ENCODE assay signal across 18 cellular contexts in the genomic region with DNA sequence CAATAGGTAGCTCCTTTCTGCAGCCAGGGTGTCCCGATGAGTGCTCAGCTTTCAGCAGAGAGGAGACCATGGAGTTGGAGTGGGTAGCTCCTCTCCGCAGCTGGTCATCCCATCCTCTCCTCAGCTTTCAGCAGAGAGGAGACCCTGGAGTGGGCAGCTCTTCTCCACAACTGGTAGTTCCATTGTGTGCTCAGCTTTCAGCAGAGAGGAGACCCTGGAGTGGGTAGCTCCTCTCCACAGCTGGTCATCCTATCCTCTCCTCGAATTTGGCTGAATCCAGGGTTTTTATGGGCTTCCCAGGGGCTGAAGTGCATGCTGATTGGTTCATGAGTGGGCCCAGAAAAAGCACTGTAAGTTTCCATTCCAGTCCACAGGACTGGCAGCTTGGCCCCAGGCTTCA.
A peak's percentile ranks its signal among the peaks of the same experiment; 100 is the strongest.
DNase-seq lines count a peak whose midpoint lies in the region; ATAC-seq and TF ChIP-seq lines count a peak whose summit lies in the region.
"Had no signal": no experiment of that assay in that cellular context is flagged by ENCODE, and none has a peak within 500 bp of the region (broad histone marks: within the 10 kb centered on the region; RNA-seq: fewer than 3 reads in every experiment).

No MANE protein-coding gene starts in this region.

- H3K9me3 ChIP-seq in BLaER1 treated with 17β-estradiol and CSF1 and Interleukin-3, amounts not matched to agents 10 nM and 100 nM (replicated peaks in 1 of 11) = peaks cover 28 to 53% (median 42%) of the 10 kb centered on the region in 11 experiments
- H3K9me3 ChIP-seq in endodermal cell (ENCODE audit: control insufficient read depth, low read length) = peaks cover 25% of the 10 kb centered on the region
- H3K9me3 ChIP-seq in BE2C = no peaks in the 10 kb centered on the region; the same call in 1 of the 2 replicates

- peaks cover 0 to 56% (median 0%) of the 10 kb centered on the region in 11 experiments; a peak in 3 of 22 replicates for H4K20me1 ChIP-seq in BLaER1 treated with 17β-estradiol and CSF1 and Interleukin-3, amounts not matched to agents 10 nM and 100 nM

- H3K4me3 Mint-ChIP-seq in endodermal cell = no peak overlapping the region
- H3K4me3 Mint-ChIP-seq in stimulated activated effector memory CD8-positive, alpha-beta T cell treated with anti-CD3 and anti-CD28 coated beads, Interleukin-12 subunit alpha, Interleukin-12 subunit beta, amount 100 ng/mL, for 72 hours = no peak overlapping the region
- H3K4me3 Mint-ChIP-seq: B cell; CD4-positive, alpha-beta T cell; CD8-positive, alpha-beta memory T cell; GM23338; H9; HFFc6 had no signal

- H3K27me3 ChIP-seq in BLaER1 treated with 17β-estradiol and CSF1 and Interleukin-3, amounts not matched to agents 10 nM and 100 nM = no peaks in the 10 kb centered on the region
- H3K27me3 ChIP-seq in endodermal cell (ENCODE audit: control insufficient read depth, insufficient read depth, low read length, poor library complexity, severe bottlenecking) = peaks cover 3% of the 10 kb centered on the region
- H3K27me3 ChIP-seq in BE2C = no peaks in the 10 kb centered on the region

- no peak for TF ChIP-seq CTCF in endodermal cell (conservative IDR thresholded peaks at IDR 0.05)
- no peak for TF ChIP-seq CTCF in BE2C (IDR thresholded peaks at IDR 0.05; ENCODE audit: low read depth, low read length)

- H3K9ac ChIP-seq in BLaER1 treated with 17β-estradiol and CSF1 and Interleukin-3, amounts not matched to agents 10 nM and 100 nM = no peak overlapping the region
- no peak overlapping the region for H3K9ac ChIP-seq in endodermal cell (ENCODE audit: extremely low read depth, low read length, poor library complexity, severe bottlenecking)

- H3K4me2 ChIP-seq in BLaER1 treated with 17β-estradiol and CSF1 and Interleukin-3, amounts not matched to agents 10 nM and 100 nM = no peak overlapping the region
- H3K4me2 ChIP-seq: GM23338 had no signal

- peak overlapping the region in 6 of 10 experiments; percentile 6 to 38 (median 24); a peak in 6 of 20 replicates for H3K4me3 ChIP-seq in BLaER1 treated with 17β-estradiol and CSF1 and Interleukin-3, amounts not matched to agents 10 nM and 100 nM
- H3K4me3 ChIP-seq in endodermal cell (ENCODE audit: low read length) = peak overlapping the region; percentile 56
- H3K4me3 ChIP-seq in BE2C (ENCODE audit: low read depth, low read length) = no peak overlapping the region
- H3K4me3 ChIP-seq: GM23338 had no signal

- H3K4me1 Mint-ChIP-seq in endodermal cell = peaks cover under 1% of the 10 kb centered on the region
- peaks cover 29% of the 10 kb centered on the region for H3K4me1 Mint-ChIP-seq in stimulated activated effector memory CD8-positive, alpha-beta T cell treated with anti-CD3 and anti-CD28 coated beads, Interleukin-12 subunit alpha, Interleukin-12 subunit beta, amount 100 ng/mL, for 72 hours

- peaks cover 23% of the 10 kb centered on the region for H3K9me3 Mint-ChIP-seq in endodermal cell
- H3K9me3 Mint-ChIP-seq in stimulated activated effector memory CD8-positive, alpha-beta T cell treated with anti-CD3 and anti-CD28 coated beads, Interleukin-12 subunit alpha, Interleukin-12 subunit beta, amount 100 ng/mL, for 72 hours = no peaks in the 10 kb centered on the region
- H3K9me3 Mint-ChIP-seq: CD4-positive, alpha-beta T cell; CD8-positive, alpha-beta memory T cell; HFFc6 had no signal

- no peak overlapping the region for H3K27ac ChIP-seq in BLaER1 treated with 17β-estradiol and CSF1 and Interleukin-3, amounts not matched to agents 10 nM and 100 nM
- H3K27ac ChIP-seq in endodermal cell (ENCODE audit: low read depth, low read length) = no peak overlapping the region
- H3K27ac ChIP-seq: 22Rv1 had no signal

- no peak for ATAC-seq in stimulated activated effector memory CD8-positive, alpha-beta T cell treated with anti-CD3 and anti-CD28 coated beads, Interleukin-12 subunit alpha, Interleukin-12 subunit beta, amount 100 ng/mL, for 72 hours
- ATAC-seq: GM23338, HCT116 had no signal

- peaks cover 30 to 82% (median 38%) of the 10 kb centered on the region in 11 experiments for H3K36me3 ChIP-seq in BLaER1 treated with 17β-estradiol and CSF1 and Interleukin-3, amounts not matched to agents 10 nM and 100 nM
- H3K36me3 ChIP-seq in endodermal cell (ENCODE audit: control insufficient read depth, insufficient read depth, low read length) (peaks cover 23% of the 10 kb centered on the region), BE2C (no peaks in the 10 kb centered on the region)

- H3K36me3 Mint-ChIP-seq in endodermal cell (ENCODE audit: low read depth) = peaks cover 28% of the 10 kb centered on the region
- peaks cover 21% of the 10 kb centered on the region for H3K36me3 Mint-ChIP-seq in stimulated activated effector memory CD8-positive, alpha-beta T cell treated with anti-CD3 and anti-CD28 coated beads, Interleukin-12 subunit alpha, Interleukin-12 subunit beta, amount 100 ng/mL, for 72 hours

- 96 to 100% methylated on average over 2 to 3 of the region's 3 CpGs for WGBS in endodermal cell (ENCODE audit: insufficient coverage in 1 of 2, insufficient read length in 1 of 2), 2 experiments

- DNase-seq in OCI-M1 (lab: John Stamatoyannopoulos, UW) = peak; percentile 39
- DNase-seq in endodermal cell = no peak
- DNase-seq in stimulated activated effector memory CD8-positive, alpha-beta T cell treated with anti-CD3 and anti-CD28 coated beads, Interleukin-12 subunit alpha, Interleukin-12 subunit beta, amount 100 ng/mL, for 72 hours (ENCODE audit: low spot score in 2 of 2) = no peak
- no peak for DNase-seq in cerebellum (ENCODE audit: low spot score)
- DNase-seq in BE2C = no peak
- DNase-seq in D341Med (ENCODE audit: low spot score) = no peak
- DNase-seq: C1 segment of cervical spinal cord; CD4-positive, alpha-beta T cell; CD8-positive, alpha-beta memory T cell; DMS79 treated with DMSO at 0.1 percent for 48 hours; GF-D8; H9; HFFc6 had no signal

- no peaks in the 10 kb centered on the region for H3K4me1 ChIP-seq in BLaER1 treated with 17β-estradiol and CSF1 and Interleukin-3, amounts not matched to agents 10 nM and 100 nM
- peaks cover 2% of the 10 kb centered on the region for H3K4me1 ChIP-seq in endodermal cell (ENCODE audit: control insufficient read depth, insufficient read depth, low read length)
- H3K4me1 ChIP-seq in BE2C = no peaks in the 10 kb centered on the region

- peaks cover 9% of the 10 kb centered on the region for H3K27me3 Mint-ChIP-seq in endodermal cell (ENCODE audit: insufficient read depth)
- H3K27me3 Mint-ChIP-seq: B cell; CD4-positive, alpha-beta T cell; CD8-positive, alpha-beta memory T cell had no signal

- no peak overlapping the region for H3K27ac Mint-ChIP-seq in endodermal cell
- H3K27ac Mint-ChIP-seq in stimulated activated effector memory CD8-positive, alpha-beta T cell treated with anti-CD3 and anti-CD28 coated beads, Interleukin-12 subunit alpha, Interleukin-12 subunit beta, amount 100 ng/mL, for 72 hours = peak overlapping the region; percentile 20
- H3K27ac Mint-ChIP-seq: B cell; CD4-positive, alpha-beta T cell; GM23338; H9; HFFc6 had no signal
